ENCODE assay signal across 14 cellular contexts in genomic region chr1:16120940-16121410, GRCh38. TPM values are rescaled to one million over a fixed set of nuclear protein-coding genes. Genes with fewer than 3 reads are reported as not detected.
DNase-seq lines count a peak whose midpoint lies in the region; ATAC-seq, FAIRE-seq and TF ChIP-seq lines count a peak whose summit lies in the region.
"Had no signal": no experiment of that assay in that cellular context is flagged by ENCODE, and none has a peak within 500 bp of the region (broad histone marks: within the 10 kb centered on the region; RNA-seq: fewer than 3 reads in every experiment).

No MANE protein-coding gene starts in this region.

- peak; percentile 14 for ATAC-seq in mucosa of descending colon
- no peak for ATAC-seq in natural killer cell treated with Interleukin-12 subunit alpha and Interleukin-12 subunit beta and Interleukin-15 and Interleukin-18, amount 100 ng/mL, for 72 hours

- no peak for TF ChIP-seq CTCF in VCaP (conservative IDR thresholded peaks at IDR 0.05)
- no peak for TF ChIP-seq CTCF in mucosa of descending colon (IDR thresholded peaks at IDR 0.05)
- no peak for TF ChIP-seq CTCF in spleen (IDR thresholded peaks at IDR 0.05 in 8 of 11, conservative IDR thresholded peaks at IDR 0.05 in 3 of 11)

- H3K9me3 Mint-ChIP-seq in natural killer cell treated with Interleukin-12 subunit alpha and Interleukin-12 subunit beta and Interleukin-15 and Interleukin-18, amount 100 ng/mL, for 72 hours, result no peaks in the 10 kb centered on the region
- H3K9me3 Mint-ChIP-seq: CD4-positive, alpha-beta T cell; memory B cell; T-helper 2 cell treated with Interferon-gamma antibody and Interleukin-4, amounts not matched to agents 5 μg/mL and 100 μg/mL, for 36 hours had no signal

- peak; percentile 97 for FAIRE-seq in G401.6 (lab: Jason Lieb, UNC)
- FAIRE-seq: RCC 7860 had no signal

- H3K27ac Mint-ChIP-seq in natural killer cell treated with Interleukin-12 subunit alpha and Interleukin-12 subunit beta and Interleukin-15 and Interleukin-18, amount 100 ng/mL, for 72 hours, result peak overlapping the region in 1 of 2 donors; percentile 31
- H3K27ac Mint-ChIP-seq: CD4-positive, alpha-beta T cell; memory B cell; T-helper 2 cell treated with Interferon-gamma antibody and Interleukin-4, amounts not matched to agents 5 μg/mL and 100 μg/mL, for 36 hours had no signal

- H3K27me3 Mint-ChIP-seq in natural killer cell treated with Interleukin-12 subunit alpha and Interleukin-12 subunit beta and Interleukin-15 and Interleukin-18, amount 100 ng/mL, for 72 hours, result peaks cover 0 to 15% of the 10 kb centered on the region in 2 donors
- H3K27me3 Mint-ChIP-seq: CD4-positive, alpha-beta T cell had no signal

- H3K4me3 Mint-ChIP-seq in natural killer cell treated with Interleukin-12 subunit alpha and Interleukin-12 subunit beta and Interleukin-15 and Interleukin-18, amount 100 ng/mL, for 72 hours, result no peak overlapping the region
- H3K4me3 Mint-ChIP-seq: CD4-positive, alpha-beta T cell; memory B cell; T-helper 2 cell treated with Interferon-gamma antibody and Interleukin-4, amounts not matched to agents 5 μg/mL and 100 μg/mL, for 36 hours had no signal

- DNase-seq in NCI-H2029 (lab: John Stamatoyannopoulos, UW), result peak; percentile 84
- DNase-seq in mucosa of descending colon, result no peak
- no peak for DNase-seq in GOT3 (lab: John Stamatoyannopoulos, UW)
- no peak for DNase-seq in HK-2 (ENCODE audit: unreplicated experiment)
- DNase-seq in spleen, result no peak
- no peak for DNase-seq in natural killer cell treated with Interleukin-12 subunit alpha and Interleukin-12 subunit beta and Interleukin-15 and Interleukin-18, amount 100 ng/mL, for 72 hours (ENCODE audit: low spot score)
- DNase-seq: caudate nucleus; CD4-positive, alpha-beta T cell had no signal

- WGBS in spleen, 5 donors, result 75 to 84% (median 79%) methylated on average over 4 of the region's 4 CpGs

- H3K36me3 ChIP-seq in mucosa of descending colon (ENCODE audit: low read depth), result no peaks in the 10 kb centered on the region
- H3K36me3 ChIP-seq in spleen, result peaks cover 0 to 27% (median 9%) of the 10 kb centered on the region in 6 donors

- H3K4me1 ChIP-seq in mucosa of descending colon (ENCODE audit: low read depth) (peaks cover 4% of the 10 kb centered on the region), spleen (peaks cover 4 to 22% (median 12%) of the 10 kb centered on the region in 6 donors)

- intact Hi-C loops in mucosa of descending colon (cut with DNase I, micrococcal nuclease) (no loop called here), spleen (cut with DNase I; ENCODE audit: low total_unique reads) (no loop called here)

- no peaks in the 10 kb centered on the region for H3K9me3 ChIP-seq in mucosa of descending colon
- no peaks in the 10 kb centered on the region for H3K9me3 ChIP-seq in spleen

- no peaks in the 10 kb centered on the region for H3K36me3 Mint-ChIP-seq in natural killer cell treated with Interleukin-12 subunit alpha and Interleukin-12 subunit beta and Interleukin-15 and Interleukin-18, amount 100 ng/mL, for 72 hours
- H3K36me3 Mint-ChIP-seq: memory B cell had no signal

- H3K27ac ChIP-seq in VCaP (peak overlapping the region; percentile 64), spleen (no peak overlapping the region)

- H3K4me1 Mint-ChIP-seq in natural killer cell treated with Interleukin-12 subunit alpha and Interleukin-12 subunit beta and Interleukin-15 and Interleukin-18, amount 100 ng/mL, for 72 hours (ENCODE audit: low read depth in 2 of 2), result peaks cover 27 to 48% of the 10 kb centered on the region in 2 donors

- peaks cover 0 to 14% (median 0%) of the 10 kb centered on the region in 7 donors for H3K27me3 ChIP-seq in spleen (replicated peaks in 1 of 7)

- H3K4me3 ChIP-seq in mucosa of descending colon (no peak overlapping the region), spleen (no peak overlapping the region)

- no peak for TF ChIP-seq POLR2A in spleen (IDR thresholded peaks at IDR 0.05)

RNA-seq across cellular contexts. Expression of gene EPHA2, which starts 34.9 kb away (rescaled TPM):
- total RNA-seq in mucosa of descending colon, result 10 to 100 TPM; 36.8 to 43.5 (median 43.5) TPM
- total RNA-seq in spleen, result 10 to 100 TPM; 10.6 to 35.7 (median 17.1) TPM
- polyA plus RNA-seq in spleen, result 1 to 10 TPM; 2.0 to 7.4 (median 2.6) TPM
- total RNA-seq in natural killer cell treated with Interleukin-12 subunit alpha and Interleukin-12 subunit beta and Interleukin-15 and Interleukin-18, amount 100 ng/mL, for 72 hours, result not detected

RNA-seq across cellular contexts. Expression of gene FAM131C, which starts 47.5 kb away (rescaled TPM):
- total RNA-seq in mucosa of descending colon (1 to 10 TPM in 1 of 3 donors, not detected in 2; 3.5 TPM), spleen (under 1 TPM in 1 of 7 donors, not detected in 6; 0.47 TPM)
- under 1 TPM in 1 of 3 donors, not detected in 2; 0.11 TPM for polyA plus RNA-seq in spleen
- total RNA-seq in natural killer cell treated with Interleukin-12 subunit alpha and Interleukin-12 subunit beta and Interleukin-15 and Interleukin-18, amount 100 ng/mL, for 72 hours, result not detected
- total RNA-seq: CD4-positive, alpha-beta T cell; omental fat pad had no signal

Comparison
In these comparisons a context has a peak if more than half of its experiments do, and no peak if none do; other contexts are left out.
1. RNA of gene EPHA2, which starts 34.9 kb away (total RNA-seq): 36.8 to 43.5 TPM in mucosa of descending colon and 10.6 to 35.7 TPM in spleen; not detected in natural killer cell treated with Interleukin-12 subunit alpha and Interleukin-12 subunit beta and Interleukin-15 and Interleukin-18, amount 100 ng/mL, for 72 hours; every median in the first group is over 10 times any median in the second.